Comparison of ENCODE assay signal across 8 cellular contexts in the genomic region with DNA sequence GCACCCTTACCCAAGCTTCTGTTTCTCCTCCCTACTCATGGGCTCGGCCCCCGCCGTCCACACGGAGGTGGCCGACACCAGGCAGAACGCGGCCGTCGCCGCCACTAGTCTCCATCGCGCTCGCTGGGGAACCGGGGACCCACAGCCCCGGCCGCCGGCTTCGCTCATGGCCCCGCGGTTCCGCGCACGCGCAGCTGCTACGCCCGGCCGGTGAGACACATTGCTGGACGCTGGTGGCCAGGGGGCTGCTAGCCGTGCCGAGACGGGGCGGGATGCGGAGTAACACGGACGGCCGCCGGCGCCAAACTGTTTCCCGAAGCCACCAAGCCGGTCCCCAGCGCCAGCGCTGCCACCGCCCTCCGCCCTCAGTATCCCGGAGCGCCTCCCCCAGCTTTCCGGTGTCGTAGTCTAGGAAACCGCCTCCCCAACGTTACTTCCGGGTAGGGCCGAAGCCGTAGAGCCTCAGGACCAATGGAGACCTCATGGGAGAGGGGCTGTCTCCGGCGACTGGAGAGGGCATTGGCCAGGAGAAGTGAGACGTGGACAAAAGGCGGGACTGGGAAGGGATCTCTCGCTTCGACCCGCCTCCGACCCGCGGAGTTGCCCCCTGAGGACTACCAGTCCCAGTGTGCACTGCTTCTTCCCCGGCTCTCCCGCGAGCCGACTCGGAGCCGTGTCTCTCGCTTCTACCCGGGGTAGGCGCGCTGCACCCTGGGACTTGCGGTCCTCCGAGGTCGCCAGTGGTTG.
DNase-seq lines count a peak whose midpoint lies in the region; ATAC-seq lines count a peak whose summit lies in the region.

Gene EDEM3, minus strand, starts transcription at position 380 of the 747 bp plus-strand sequence. Its CDS starts 212 bp downstream, at position 168.

- ATAC-seq in GM19372 (IDR thresholded peaks at IDR 0.05; ENCODE audit: low read depth, unreplicated experiment) (peak; percentile 87), HG03558 (IDR thresholded peaks at IDR 0.05; ENCODE audit: extremely low read depth, unreplicated experiment) (peak; percentile 87)

- peak; percentile 86 to 100 (median 98) for DNase-seq in C1 segment of cervical spinal cord (lab: John Stamatoyannopoulos, UW)
- DNase-seq in NCI-H748 treated with DMSO at 0.1 percent for 48 hours (lab: John Stamatoyannopoulos, UW) = peak; percentile 87
- peak; percentile 92 to 99 for DNase-seq in activated CD4-positive, alpha-beta T cell treated with anti-CD3 and anti-CD28 coated beads, Interleukin-2, amount 50 U/mL, for 24 hours (ENCODE audit: low read depth in 1 of 2, low spot score in 1 of 2)
- DNase-seq in dedifferentiated amniotic fluid mesenchymal stem cell (ENCODE audit: extremely low spot score) = peak; percentile 99
- DNase-seq in left kidney (ENCODE audit: low read depth, low spot score) = peak; percentile 100
- peak; percentile 94 to 97 for DNase-seq in stimulated activated CD4-positive, alpha-beta T cell treated with anti-CD3 and anti-CD28 coated beads, Interleukin-2, amount 100 ng/mL, for 24 hours

Comparison
In these comparisons a context has a peak if more than half of its experiments do, and no peak if none do; other contexts are left out.
1. Peak in every context shown above with its lines: DNase-seq and ATAC-seq.